ENCODE assay signal across 1 cellular context in the genomic region with DNA sequence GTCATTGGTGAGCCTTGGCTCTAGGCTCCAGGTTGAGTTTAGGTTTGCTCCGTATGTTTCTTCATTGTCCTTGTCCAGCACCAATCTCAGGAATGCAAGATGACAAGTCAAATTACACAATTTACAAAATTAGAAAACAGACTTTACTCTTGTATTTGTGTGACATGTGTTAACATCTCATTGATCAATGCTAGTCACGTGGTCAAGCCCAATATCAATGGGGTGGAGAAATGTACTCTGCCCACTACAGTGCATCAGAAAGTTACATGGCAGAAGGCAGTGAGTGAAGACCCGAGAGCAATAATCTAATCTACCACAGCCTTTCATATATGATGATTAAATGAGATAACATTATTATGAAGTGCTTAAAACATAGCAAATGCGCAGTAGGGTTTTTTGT.
TF ChIP-seq lines count a peak whose summit lies in the region.

No MANE protein-coding gene starts in this region.

TF ChIP-seq in HepG2, 621 proteins besides CTCF, POLR2A, EP300 and RAD21 (continued from another document):
- TF ChIP-seq ZBTB8A (CRISPR knock-in tag; IDR thresholded peaks at IDR 0.05; ENCODE audit: borderline replicate concordance, low read depth), result no peak
- TF ChIP-seq, protein P1, sequence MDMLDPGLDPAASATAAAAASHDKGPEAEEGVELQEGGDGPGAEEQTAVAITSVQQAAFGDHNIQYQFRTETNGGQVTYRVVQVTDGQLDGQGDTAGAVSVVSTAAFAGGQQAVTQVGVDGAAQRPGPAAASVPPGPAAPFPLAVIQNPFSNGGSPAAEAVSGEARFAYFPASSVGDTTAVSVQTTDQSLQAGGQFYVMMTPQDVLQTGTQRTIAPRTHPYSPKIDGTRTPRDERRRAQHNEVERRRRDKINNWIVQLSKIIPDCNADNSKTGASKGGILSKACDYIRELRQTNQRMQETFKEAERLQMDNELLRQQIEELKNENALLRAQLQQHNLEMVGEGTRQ (IDR thresholded peaks at IDR 0.05; ENCODE audit: low read depth, low read length), result 0 out of 2 replicates have a peak, but pooled peaks have one; percentile 29
- TF ChIP-seq, protein P1 (CRISPR knock-in tag; IDR thresholded peaks at IDR 0.05; ENCODE audit: borderline replicate concordance), result no peak
- no peak for TF ChIP-seq ZNF292 (CRISPR knock-in tag; IDR thresholded peaks at IDR 0.05; ENCODE audit: borderline replicate concordance, low read depth)
